9 cellular contexts compared by ENCODE assay signal in genomic region chr11:86070435-86071056, GRCh38. TPM values are rescaled to one million over a fixed set of nuclear protein-coding genes. Genes with fewer than 3 reads are reported as not detected.
DNase-seq lines count a peak whose midpoint lies in the region; ATAC-seq and TF ChIP-seq lines count a peak whose summit lies in the region.
"Had no signal": no experiment of that assay in that cellular context is flagged by ENCODE, and none has a peak within 500 bp of the region (broad histone marks: within the 10 kb centered on the region; RNA-seq: fewer than 3 reads in every experiment).

No MANE protein-coding gene starts in this region.

- H3K27ac Mint-ChIP-seq in Calu3 (ENCODE audit: unreplicated experiment), result peak overlapping the region; percentile 99

- H3K4me3 ChIP-seq in Peyer's patch (no peak overlapping the region), rectal smooth muscle tissue (ENCODE audit: low read length) (no peak overlapping the region)

- no peak overlapping the region for H3K9ac ChIP-seq in rectal smooth muscle tissue (ENCODE audit: low read length)

- H3K36me3 ChIP-seq in Peyer's patch (no peaks in the 10 kb centered on the region), rectal smooth muscle tissue (ENCODE audit: control insufficient read depth, insufficient read depth, low read length) (no peaks in the 10 kb centered on the region)

- H3K4me1 Mint-ChIP-seq in Calu3 (ENCODE audit: low read depth, unreplicated experiment), result peaks cover 28% of the 10 kb centered on the region

- intact Hi-C loops in Calu3 (cut with micrococcal nuclease; ENCODE audit: unreplicated experiment), result no loop called here

- ATAC-seq in GM21360 (IDR thresholded peaks at IDR 0.05; ENCODE audit: unreplicated experiment) (no peak), HG03097 (IDR thresholded peaks at IDR 0.05; ENCODE audit: low FRiP score, unreplicated experiment) (no peak)

- no peak for DNase-seq in Calu3
- DNase-seq in Peyer's patch, result no peak
- peak; percentile 76 for DNase-seq in fibroblast of gingiva (ENCODE audit: low read depth)
- DNase-seq in activated CD4-positive, CD25-positive, alpha-beta regulatory T cell (lab: John Stamatoyannopoulos, UW), result no peak
- no peak for DNase-seq in NCI-H1694 treated with DMSO at 0.1 percent for 48 hours (lab: John Stamatoyannopoulos, UW)
- DNase-seq: NCI-H1105 treated with DMSO at 0.1 percent for 48 hours had no signal

- H3K4me1 ChIP-seq in Peyer's patch, result peaks cover 0 to 10% (median 1%) of the 10 kb centered on the region in 4 donors
- peaks cover 12% of the 10 kb centered on the region for H3K4me1 ChIP-seq in rectal smooth muscle tissue (ENCODE audit: control insufficient read depth, insufficient read depth, low read length)

- H3K27ac ChIP-seq in Peyer's patch (peak overlapping the region; percentile 92 to 99 (median 97)), rectal smooth muscle tissue (ENCODE audit: low read depth, low read length) (peak overlapping the region; percentile 94)

- CTCF ChIA-PET in Calu3 (lab: Charles Lee), result interaction anchor here (1.5 kb wide), 1 partner anchor 29 kb away, joined by 13 read pairs; no protein-coding TSS in a partner anchor

- H3K36me3 Mint-ChIP-seq in Calu3 (ENCODE audit: insufficient read depth, unreplicated experiment), result peaks cover 45% of the 10 kb centered on the region

- H3K27me3 ChIP-seq in Peyer's patch (no peaks in the 10 kb centered on the region), rectal smooth muscle tissue (ENCODE audit: control insufficient read depth, insufficient read depth, low read length) (no peaks in the 10 kb centered on the region)

- no peaks in the 10 kb centered on the region for H3K27me3 Mint-ChIP-seq in Calu3 (ENCODE audit: unreplicated experiment)

- no peaks in the 10 kb centered on the region for H3K9me3 ChIP-seq in Peyer's patch

- H3K4me3 Mint-ChIP-seq in Calu3 (ENCODE audit: low read depth, unreplicated experiment), result no peak overlapping the region

- H3K9me3 Mint-ChIP-seq in Calu3 (ENCODE audit: low read depth, unreplicated experiment), result no peaks in the 10 kb centered on the region

- no TSS peak for BruUV-seq in Calu3 (replicated peaks; lab: Mats Ljungman, UMichigan)

- TF ChIP-seq POLR2A in Peyer's patch (IDR thresholded peaks at IDR 0.05), result no peak

- TF ChIP-seq CTCF in Calu3 (IDR thresholded peaks at IDR 0.05; ENCODE audit: unreplicated experiment), result no peak
- TF ChIP-seq CTCF in Peyer's patch (IDR thresholded peaks at IDR 0.05), result no peak

RNA-seq across cellular contexts. Expression of gene PICALM, which starts 1.7 kb away (rescaled TPM):
- total RNA-seq in Calu3 (2022), result 116 and 124 TPM in 2 replicates
- total RNA-seq in Peyer's patch, result 100 to 1,000 TPM; 201 to 292 (median 237) TPM
